ENCODE assay signal across 13 cellular contexts in the genomic region with DNA sequence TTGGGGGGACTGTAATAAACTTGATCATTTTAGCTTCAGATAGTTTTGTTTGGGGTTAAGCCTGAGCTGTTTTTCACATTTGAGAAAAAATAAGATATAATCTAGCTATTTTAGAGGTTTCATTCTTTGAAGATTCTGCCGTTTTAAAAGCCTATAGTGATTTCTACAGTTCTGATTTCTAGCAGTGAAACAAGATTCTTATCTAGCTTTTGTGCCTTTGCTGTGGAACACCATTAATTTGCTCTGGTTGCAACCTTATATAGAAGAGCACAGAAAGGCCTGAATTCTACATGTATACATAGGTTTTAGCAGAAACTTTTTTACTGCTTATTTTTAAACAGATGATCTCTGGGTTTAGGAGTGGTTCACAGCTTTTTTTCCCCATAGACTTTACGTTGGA. TPM values are rescaled to one million over a fixed set of nuclear protein-coding genes. Genes with fewer than 3 reads are reported as not detected.
DNase-seq lines count a peak whose midpoint lies in the region; ATAC-seq and TF ChIP-seq lines count a peak whose summit lies in the region.
"Had no signal": no experiment of that assay in that cellular context is flagged by ENCODE, and none has a peak within 500 bp of the region (broad histone marks: within the 10 kb centered on the region; RNA-seq: fewer than 3 reads in every experiment).

No MANE protein-coding gene starts in this region.

- H3K36me3 ChIP-seq in right atrium auricular region (no peaks in the 10 kb centered on the region), ascending aorta (no peaks in the 10 kb centered on the region), mesodermal cell (ENCODE audit: control insufficient read depth, insufficient read depth, low read length) (peaks cover 5% of the 10 kb centered on the region)

- no peak for ATAC-seq in right cardiac atrium
- ATAC-seq in GM19023 (IDR thresholded peaks at IDR 0.05; ENCODE audit: unreplicated experiment): no peak

- intact Hi-C loops in right cardiac atrium (cut with DNase I): no loop called here
- intact Hi-C loops in ascending aorta (cut with DNase I): no loop called here

- H3K9me3 ChIP-seq in right cardiac atrium (ENCODE audit: control insufficient read depth, low read length) (no peaks in the 10 kb centered on the region), right atrium auricular region (no peaks in the 10 kb centered on the region), ascending aorta (no peaks in the 10 kb centered on the region), mesodermal cell (ENCODE audit: control insufficient read depth, low read length) (no peaks in the 10 kb centered on the region)

- WGBS in right cardiac atrium: 60% methylated on average over 2 of the region's 2 CpGs
- no CpG with 5 or more reads among the region's 2 CpGs for WGBS in mesodermal cell (ENCODE audit: insufficient coverage in 2 of 2), 2 experiments

- TF ChIP-seq CTCF in right atrium auricular region (IDR thresholded peaks at IDR 0.05) (no peak), ascending aorta (IDR thresholded peaks at IDR 0.05) (no peak)

- no peaks in the 10 kb centered on the region for H3K27me3 ChIP-seq in right cardiac atrium (ENCODE audit: control insufficient read depth, insufficient read depth)
- H3K27me3 ChIP-seq in right atrium auricular region: no peaks in the 10 kb centered on the region
- no peaks in the 10 kb centered on the region for H3K27me3 ChIP-seq in ascending aorta

- H3K27ac ChIP-seq in right cardiac atrium (ENCODE audit: low read length): no peak overlapping the region
- H3K27ac ChIP-seq in right atrium auricular region: no peak overlapping the region
- H3K27ac ChIP-seq in ascending aorta: no peak overlapping the region
- H3K27ac ChIP-seq in mesodermal cell (ENCODE audit: low read depth, low read length, severe bottlenecking): peak overlapping the region; percentile 18

- DNase-seq in right cardiac atrium (no peak), right atrium auricular region (ENCODE audit: low spot score) (no peak), ascending aorta (ENCODE audit: low spot score in 2 of 2) (no peak), HT-29 (ENCODE audit: low spot score) (no peak), inferior parietal cortex (ENCODE audit: extremely low spot score) (no peak)
- no peak for DNase-seq in stimulated activated CD4-positive, alpha-beta T cell treated with anti-CD3 and anti-CD28 coated beads, Interleukin-4, amount 100 ng/mL, for 24 hours
- DNase-seq: amniotic stem cell; NCI-H1694; NCI-H446 treated with DMSO at 0.1 percent for 48 hours; stimulated activated naive B cell treated with anti-CD40 and anti-IgM and Interleukin-4, amounts not matched to agents 10 μg/mL and 1 μg/mL and 100 μg/mL, for 72 hours had no signal

- H3K4me1 ChIP-seq in right cardiac atrium (ENCODE audit: control insufficient read depth, insufficient read depth, low read length): no peaks in the 10 kb centered on the region
- H3K4me1 ChIP-seq in right atrium auricular region: peaks cover 0 to 26% of the 10 kb centered on the region in 2 donors
- H3K4me1 ChIP-seq in ascending aorta: peaks cover 3 to 8% of the 10 kb centered on the region in 2 donors
- H3K4me1 ChIP-seq in mesodermal cell (ENCODE audit: control insufficient read depth, insufficient read depth, low read length, poor library complexity, severe bottlenecking): peaks cover 28% of the 10 kb centered on the region

- H3K4me3 ChIP-seq in right cardiac atrium (ENCODE audit: low read length): peak overlapping the region; percentile 27
- H3K4me3 ChIP-seq in right atrium auricular region: no peak overlapping the region
- peak overlapping the region; percentile 26 to 48 for H3K4me3 ChIP-seq in ascending aorta
- H3K4me3 ChIP-seq in mesodermal cell (ENCODE audit: extremely low read depth, insufficient read depth, low read length, poor library complexity, severe bottlenecking): no peak overlapping the region

RNA-seq across cellular contexts. Expression of gene HTR2B, which starts 0.4 kb away (rescaled TPM):
- 10 to 100 TPM in 1 of 4 donors, 1 to 10 TPM in 3; 4.3 to 11.9 (median 8.0) TPM for total RNA-seq in right cardiac atrium
- 2.3 TPM for polyA plus RNA-seq in right cardiac atrium
- total RNA-seq in right atrium auricular region: 1 to 10 TPM; 2.8 to 7.3 TPM
- total RNA-seq in ascending aorta: 0.75 TPM
- polyA plus RNA-seq in mesodermal cell (2013, experiment 1 of 2): 0.11 TPM
- polyA plus RNA-seq in mesodermal cell (2013, experiment 2 of 2): 0.15 TPM
- not detected in 2 replicates for total RNA-seq in HT-29 (2014; rRNA removed; shearing (Covaris generic))
- total RNA-seq: OCI-LY7 had no signal

Comparison
In these comparisons a context has a peak if more than half of its experiments do, and no peak if none do; other contexts are left out.
1. H3K4me3 ChIP-seq: peak in right cardiac atrium (single experiment) and ascending aorta (2 of 2); none in right atrium auricular region (0 of 2) and mesodermal cell (single experiment).